29 cellular contexts compared by ENCODE assay signal in genomic region chr7:128207609-128208008, GRCh38. TPM values are rescaled to one million over a fixed set of nuclear protein-coding genes. Genes with fewer than 3 reads are reported as not detected.
"Had no signal": no experiment of that assay in that cellular context is flagged by ENCODE, and none has a peak within 500 bp of the region (broad histone marks: within the 10 kb centered on the region; RNA-seq: fewer than 3 reads in every experiment).

No MANE protein-coding gene starts in this region.

- H3K4me3 Mint-ChIP-seq: activated B cell treated with CpG ODN at 0.5 μM for 24 hours; activated CD4-positive, alpha-beta memory T cell treated with anti-CD3 and anti-CD28 coated beads for 36 hours; activated CD4-positive, alpha-beta T cell treated with anti-CD3 and anti-CD28 coated beads, Interleukin-2, amount 10 ng/mL, durations not matched to agents 24 days and 14 days; activated CD8-positive, alpha-beta T cell treated with anti-CD3 and anti-CD28 coated beads for 36 hours; activated naive CD4-positive, alpha-beta T cell treated with anti-CD3 and anti-CD28 coated beads for 36 hours; activated naive CD8-positive, alpha-beta T cell treated with anti-CD3 and anti-CD28 coated beads for 36 hours; activated T-cell treated with anti-CD3 and anti-CD28 coated beads, Interleukin-2, amount 50 U/mL, for 4 hours; activated T-cell treated with anti-CD3 and anti-CD28 coated beads, Interleukin-2, amount 50 U/mL, for 72 hours; activated T-helper 1 cell treated with anti-CD3 and anti-CD28 coated beads, Interleukin-12 subunit alpha, Interleukin-12 subunit beta, Interleukin-2, Interleukin-4 antibody, amounts not matched to agents 30 ng/mL and 10 ng/mL and 1 ng/mL, durations not matched to agents 14 hours and 24 hours and 36 hours; activated T-helper 17 cell treated with anti-CD3 and anti-CD28 coated beads, Interleukin-2, amount 50 U/mL, for 72 hours; T-helper 1 cell treated with Interleukin-12 subunit alpha and Interleukin-12 subunit beta and Interleukin-4 antibody, amounts not matched to agents 30 μg/mL and 1 μg/mL, for 36 hours; T-helper 2 cell treated with Interferon-gamma antibody and Interleukin-4, amounts not matched to agents 5 μg/mL and 100 μg/mL, for 36 hours had no signal

- H3K9me3 Mint-ChIP-seq: activated B cell treated with CpG ODN at 0.5 μM for 24 hours; activated CD4-positive, alpha-beta memory T cell treated with anti-CD3 and anti-CD28 coated beads for 36 hours; activated CD4-positive, alpha-beta T cell treated with anti-CD3 and anti-CD28 coated beads, Interleukin-2, amount 10 ng/mL, durations not matched to agents 24 days and 14 days; activated CD8-positive, alpha-beta T cell treated with anti-CD3 and anti-CD28 coated beads for 36 hours; activated naive CD4-positive, alpha-beta T cell treated with anti-CD3 and anti-CD28 coated beads for 36 hours; activated naive CD4-positive, alpha-beta T cell treated with anti-CD3 and anti-CD28 coated beads, Interleukin-2, amount 50 U/mL, for 72 hours; activated naive CD8-positive, alpha-beta T cell treated with anti-CD3 and anti-CD28 coated beads for 36 hours; activated T-cell treated with anti-CD3 and anti-CD28 coated beads, Interleukin-2, amount 50 U/mL, for 4 hours; activated T-cell treated with anti-CD3 and anti-CD28 coated beads, Interleukin-2, amount 50 U/mL, for 72 hours; activated T-helper 1 cell treated with anti-CD3 and anti-CD28 coated beads, Interleukin-12 subunit alpha, Interleukin-12 subunit beta, Interleukin-2, Interleukin-4 antibody, amounts not matched to agents 30 ng/mL and 10 ng/mL and 1 ng/mL, durations not matched to agents 14 hours and 24 hours and 36 hours; activated T-helper 17 cell treated with anti-CD3 and anti-CD28 coated beads, Interleukin-2, amount 50 U/mL, for 72 hours; T-helper 1 cell treated with Interleukin-12 subunit alpha and Interleukin-12 subunit beta and Interleukin-4 antibody, amounts not matched to agents 30 μg/mL and 1 μg/mL, for 36 hours; T-helper 2 cell treated with Interferon-gamma antibody and Interleukin-4, amounts not matched to agents 5 μg/mL and 100 μg/mL, for 36 hours had no signal

- H3K27ac Mint-ChIP-seq: activated B cell treated with CpG ODN at 0.5 μM for 24 hours; activated CD4-positive, alpha-beta memory T cell treated with anti-CD3 and anti-CD28 coated beads for 36 hours; activated CD4-positive, alpha-beta T cell treated with anti-CD3 and anti-CD28 coated beads, Interleukin-2, amount 10 ng/mL, durations not matched to agents 24 days and 14 days; activated CD8-positive, alpha-beta T cell treated with anti-CD3 and anti-CD28 coated beads for 36 hours; activated naive CD4-positive, alpha-beta T cell treated with anti-CD3 and anti-CD28 coated beads for 36 hours; activated naive CD4-positive, alpha-beta T cell treated with anti-CD3 and anti-CD28 coated beads, Interleukin-2, amount 50 U/mL, for 72 hours; activated naive CD8-positive, alpha-beta T cell treated with anti-CD3 and anti-CD28 coated beads for 36 hours; activated T-cell treated with anti-CD3 and anti-CD28 coated beads, Interleukin-2, amount 50 U/mL, for 72 hours; activated T-helper 1 cell treated with anti-CD3 and anti-CD28 coated beads, Interleukin-12 subunit alpha, Interleukin-12 subunit beta, Interleukin-2, Interleukin-4 antibody, amounts not matched to agents 30 ng/mL and 10 ng/mL and 1 ng/mL, durations not matched to agents 14 hours and 24 hours and 36 hours; activated T-helper 17 cell treated with anti-CD3 and anti-CD28 coated beads, Interleukin-2, amount 50 U/mL, for 72 hours; T-helper 1 cell treated with Interleukin-12 subunit alpha and Interleukin-12 subunit beta and Interleukin-4 antibody, amounts not matched to agents 30 μg/mL and 1 μg/mL, for 36 hours; T-helper 2 cell treated with Interferon-gamma antibody and Interleukin-4, amounts not matched to agents 5 μg/mL and 100 μg/mL, for 36 hours had no signal

- H3K36me3 Mint-ChIP-seq: activated CD4-positive, alpha-beta memory T cell treated with anti-CD3 and anti-CD28 coated beads for 36 hours; activated naive CD4-positive, alpha-beta T cell treated with anti-CD3 and anti-CD28 coated beads, Interleukin-2, amount 50 U/mL, for 72 hours; activated naive CD8-positive, alpha-beta T cell treated with anti-CD3 and anti-CD28 coated beads for 36 hours had no signal

- DNase-seq: activated B cell treated with CpG ODN at 0.5 μM for 24 hours; activated CD4-positive, alpha-beta memory T cell treated with anti-CD3 and anti-CD28 coated beads for 36 hours; activated CD4-positive, alpha-beta T cell treated with anti-CD3 and anti-CD28 coated beads for 4 hours; activated CD4-positive, alpha-beta T cell treated with anti-CD3 and anti-CD28 coated beads, Interleukin-2, amount 10 ng/mL, durations not matched to agents 24 days and 14 days; activated CD4-positive, alpha-beta T cell treated with anti-CD3 and anti-CD28 coated beads, Interleukin-2, amount 50 U/mL, for 1 hour; activated CD4-positive, alpha-beta T cell treated with anti-CD3 and anti-CD28 coated beads, Interleukin-2, amount 50 U/mL, for 4 hours; activated CD8-positive, alpha-beta T cell treated with anti-CD3 and anti-CD28 coated beads for 36 hours; activated gamma-delta T cell treated with Interleukin-2 at 50 U/mL for 16 hours; activated naive CD4-positive, alpha-beta T cell; activated naive CD4-positive, alpha-beta T cell treated with anti-CD3 and anti-CD28 coated beads for 36 hours; activated naive CD4-positive, alpha-beta T cell treated with anti-CD3 and anti-CD28 coated beads, Interleukin-2, amount 50 U/mL, for 16 hours; activated naive CD8-positive, alpha-beta T cell treated with anti-CD3 and anti-CD28 coated beads for 36 hours; activated T-cell treated with anti-CD3 and anti-CD28 coated beads for 4 hours; activated T-cell treated with anti-CD3 and anti-CD28 coated beads, Interleukin-2, amount 50 U/mL, for 1 hour; activated T-cell treated with anti-CD3 and anti-CD28 coated beads, Interleukin-2, amount 50 U/mL, for 4 hours; activated T-cell treated with anti-CD3 and anti-CD28 coated beads, Interleukin-2, amount 50 U/mL, for 72 hours; amniotic stem cell; body of pancreas; brain microvascular endothelial cell; central memory CD4-positive, alpha-beta T cell; T-helper 1 cell; T-helper 2 cell; T-helper 9 cell had no signal

- ATAC-seq: activated naive CD4-positive, alpha-beta T cell treated with anti-CD3 and anti-CD28 coated beads, Interleukin-2, amount 50 U/mL, for 72 hours; activated T-cell treated with anti-CD3 and anti-CD28 coated beads, Interleukin-2, amount 50 U/mL, for 72 hours; activated T-helper 17 cell treated with anti-CD3 and anti-CD28 coated beads, Interleukin-2, amount 50 U/mL, for 72 hours had no signal

- H3K4me1 Mint-ChIP-seq: activated B cell treated with CpG ODN at 0.5 μM for 24 hours; activated CD4-positive, alpha-beta T cell treated with anti-CD3 and anti-CD28 coated beads, Interleukin-2, amount 10 ng/mL, durations not matched to agents 24 days and 14 days; activated naive CD8-positive, alpha-beta T cell treated with anti-CD3 and anti-CD28 coated beads for 36 hours; activated T-helper 17 cell treated with anti-CD3 and anti-CD28 coated beads, Interleukin-2, amount 50 U/mL, for 72 hours had no signal

RNA-seq across cellular contexts. Expression of gene LEP, which starts 33.5 kb away (rescaled TPM):
- total RNA-seq: activated B cell treated with CpG ODN at 0.5 μM for 24 hours; activated CD4-positive, alpha-beta memory T cell treated with anti-CD3 and anti-CD28 coated beads for 36 hours; activated CD4-positive, alpha-beta T cell treated with anti-CD3 and anti-CD28 coated beads, Interleukin-2, amount 10 ng/mL, durations not matched to agents 24 days and 14 days; activated CD8-positive, alpha-beta T cell treated with anti-CD3 and anti-CD28 coated beads for 36 hours; activated naive CD4-positive, alpha-beta T cell treated with anti-CD3 and anti-CD28 coated beads for 36 hours; activated naive CD4-positive, alpha-beta T cell treated with anti-CD3 and anti-CD28 coated beads, Interleukin-2, amount 50 U/mL, for 72 hours; activated naive CD8-positive, alpha-beta T cell treated with anti-CD3 and anti-CD28 coated beads for 36 hours; activated T-cell treated with anti-CD3 and anti-CD28 coated beads, Interleukin-2, amount 50 U/mL, for 4 hours; activated T-cell treated with anti-CD3 and anti-CD28 coated beads, Interleukin-2, amount 50 U/mL, for 72 hours; activated T-helper 1 cell treated with anti-CD3 and anti-CD28 coated beads, Interleukin-12 subunit alpha, Interleukin-12 subunit beta, Interleukin-2, Interleukin-4 antibody, amounts not matched to agents 30 ng/mL and 10 ng/mL and 1 ng/mL, durations not matched to agents 14 hours and 24 hours and 36 hours; activated T-helper 17 cell treated with anti-CD3 and anti-CD28 coated beads, Interleukin-2, amount 50 U/mL, for 72 hours; astrocyte had no signal
